Comparison of ENCODE assay signal across 29 cellular contexts in genomic region chr18:57547260-57547659, GRCh38.
"Had no signal": no experiment of that assay in that cellular context is flagged by ENCODE, and none has a peak within 500 bp of the region (broad histone marks: within the 10 kb centered on the region; RNA-seq: fewer than 3 reads in every experiment).

No MANE protein-coding gene starts in this region.

- FAIRE-seq: TTC549 had no signal

- ATAC-seq: activated CD8-positive, alpha-beta memory T cell treated with anti-CD3 and anti-CD28 coated beads, Interleukin-2, amount 10 ng/mL, durations not matched to agents 7 days and 5 days; activated naive CD4-positive, alpha-beta T cell treated with anti-CD3 and anti-CD28 coated beads, Interleukin-2, amount 50 U/mL, for 72 hours; activated naive CD8-positive, alpha-beta T cell treated with anti-CD3 and anti-CD28 coated beads, Interleukin-2, amount 50 U/mL, for 24 hours; body of pancreas; Panc1 had no signal

- H3K27ac ChIP-seq: ascending aorta, body of pancreas, RWPE1 had no signal

- H3K4me1 ChIP-seq: ascending aorta, body of pancreas had no signal

- H3K9me3 Mint-ChIP-seq: activated B cell treated with CpG ODN at 0.5 μM for 24 hours; activated CD4-positive, alpha-beta T cell treated with anti-CD3 and anti-CD28 coated beads, Interleukin-2, amount 10 ng/mL, durations not matched to agents 24 days and 14 days; activated naive CD4-positive, alpha-beta T cell treated with anti-CD3 and anti-CD28 coated beads, Interleukin-2, amount 50 U/mL, for 72 hours; activated naive CD8-positive, alpha-beta T cell treated with anti-CD3 and anti-CD28 coated beads, Interleukin-2, amount 50 U/mL, for 24 hours; activated T-cell treated with anti-CD3 and anti-CD28 coated beads, Interleukin-2, amount 50 U/mL, for 24 hours; activated T-helper 1 cell treated with anti-CD3 and anti-CD28 coated beads, Interleukin-12 subunit alpha, Interleukin-12 subunit beta, Interleukin-2, Interleukin-4 antibody, amounts not matched to agents 30 ng/mL and 10 ng/mL and 1 ng/mL, durations not matched to agents 14 hours and 24 hours and 36 hours; central memory CD8-positive, alpha-beta T cell; T-helper 1 cell treated with Interleukin-12 subunit alpha and Interleukin-12 subunit beta and Interleukin-4 antibody, amounts not matched to agents 30 μg/mL and 1 μg/mL, for 36 hours had no signal

- H3K4me3 Mint-ChIP-seq: activated B cell treated with CpG ODN at 0.5 μM for 24 hours; activated CD4-positive, alpha-beta T cell treated with anti-CD3 and anti-CD28 coated beads, Interleukin-2, amount 10 ng/mL, durations not matched to agents 24 days and 14 days; activated CD8-positive, alpha-beta memory T cell treated with anti-CD3 and anti-CD28 coated beads, Interleukin-2, amount 10 ng/mL, durations not matched to agents 7 days and 5 days; activated naive CD8-positive, alpha-beta T cell treated with anti-CD3 and anti-CD28 coated beads, Interleukin-2, amount 50 U/mL, for 24 hours; activated T-cell treated with anti-CD3 and anti-CD28 coated beads, Interleukin-2, amount 50 U/mL, for 24 hours; activated T-helper 1 cell treated with anti-CD3 and anti-CD28 coated beads, Interleukin-12 subunit alpha, Interleukin-12 subunit beta, Interleukin-2, Interleukin-4 antibody, amounts not matched to agents 30 ng/mL and 10 ng/mL and 1 ng/mL, durations not matched to agents 14 hours and 24 hours and 36 hours; central memory CD8-positive, alpha-beta T cell; T-helper 1 cell treated with Interleukin-12 subunit alpha and Interleukin-12 subunit beta and Interleukin-4 antibody, amounts not matched to agents 30 μg/mL and 1 μg/mL, for 36 hours had no signal

- DNase-seq: activated B cell treated with CpG ODN at 0.5 μM for 24 hours; activated CD4-positive, alpha-beta T cell treated with anti-CD3 and anti-CD28 coated beads for 1 hour; activated CD4-positive, alpha-beta T cell treated with anti-CD3 and anti-CD28 coated beads, Interleukin-2, amount 10 ng/mL, durations not matched to agents 24 days and 14 days; activated CD4-positive, alpha-beta T cell treated with anti-CD3 and anti-CD28 coated beads, Interleukin-2, amount 50 U/mL, for 48 hours; activated CD8-positive, alpha-beta memory T cell treated with anti-CD3 and anti-CD28 coated beads, Interleukin-2, amount 10 ng/mL, durations not matched to agents 7 days and 5 days; activated effector memory CD4-positive, alpha-beta T cell treated with Interleukin-2 at 50 U/mL for 16 hours; activated naive CD4-positive, alpha-beta T cell treated with Interleukin-2 at 50 U/mL for 16 hours; activated naive CD8-positive, alpha-beta T cell treated with anti-CD3 and anti-CD28 coated beads, Interleukin-2, amount 50 U/mL, for 24 hours; activated T-cell treated with anti-CD3 and anti-CD28 coated beads, Interleukin-2, amount 50 U/mL, for 24 hours; amniotic stem cell; body of pancreas; MG63; NCI-H1092; NCI-H1417; NCI-H1930; NCI-H2171; NCI-H2227 treated with DMSO at 0.1 percent for 48 hours; NCI-H446 treated with DMSO at 0.1 percent for 48 hours; NCI-H524 treated with DMSO at 0.1 percent for 48 hours; NCI-H748 treated with DMSO at 0.1 percent for 48 hours; Right ventricle myocardium superior had no signal

- H3K27ac Mint-ChIP-seq: activated B cell treated with CpG ODN at 0.5 μM for 24 hours; activated CD4-positive, alpha-beta T cell treated with anti-CD3 and anti-CD28 coated beads, Interleukin-2, amount 10 ng/mL, durations not matched to agents 24 days and 14 days; activated CD8-positive, alpha-beta memory T cell treated with anti-CD3 and anti-CD28 coated beads, Interleukin-2, amount 10 ng/mL, durations not matched to agents 7 days and 5 days; activated naive CD4-positive, alpha-beta T cell treated with anti-CD3 and anti-CD28 coated beads, Interleukin-2, amount 50 U/mL, for 72 hours; activated naive CD8-positive, alpha-beta T cell treated with anti-CD3 and anti-CD28 coated beads, Interleukin-2, amount 50 U/mL, for 24 hours; activated T-cell treated with anti-CD3 and anti-CD28 coated beads, Interleukin-2, amount 50 U/mL, for 24 hours; activated T-helper 1 cell treated with anti-CD3 and anti-CD28 coated beads, Interleukin-12 subunit alpha, Interleukin-12 subunit beta, Interleukin-2, Interleukin-4 antibody, amounts not matched to agents 30 ng/mL and 10 ng/mL and 1 ng/mL, durations not matched to agents 14 hours and 24 hours and 36 hours; T-helper 1 cell treated with Interleukin-12 subunit alpha and Interleukin-12 subunit beta and Interleukin-4 antibody, amounts not matched to agents 30 μg/mL and 1 μg/mL, for 36 hours had no signal

- H3K27me3 Mint-ChIP-seq: activated B cell treated with CpG ODN at 0.5 μM for 24 hours; activated naive CD8-positive, alpha-beta T cell treated with anti-CD3 and anti-CD28 coated beads, Interleukin-2, amount 50 U/mL, for 24 hours; activated T-cell treated with anti-CD3 and anti-CD28 coated beads, Interleukin-2, amount 50 U/mL, for 24 hours; central memory CD8-positive, alpha-beta T cell had no signal

- H3K4me1 Mint-ChIP-seq: central memory CD8-positive, alpha-beta T cell had no signal

- H3K27me3 ChIP-seq: ascending aorta, body of pancreas, MG63 had no signal

- H3K36me3 Mint-ChIP-seq: activated CD8-positive, alpha-beta memory T cell treated with anti-CD3 and anti-CD28 coated beads, Interleukin-2, amount 10 ng/mL, durations not matched to agents 7 days and 5 days; activated naive CD4-positive, alpha-beta T cell treated with anti-CD3 and anti-CD28 coated beads, Interleukin-2, amount 50 U/mL, for 72 hours had no signal

- H3K9me3 ChIP-seq: ascending aorta, body of pancreas, MG63 had no signal

- H3K4me3 ChIP-seq: ascending aorta, body of pancreas, MG63 had no signal
